Comparison of ENCODE assay signal across 18 cellular contexts in genomic region chr6:8057793-8058192, GRCh38.
"Had no signal": no experiment of that assay in that cellular context is flagged by ENCODE, and none has a peak within 500 bp of the region (broad histone marks: within the 10 kb centered on the region; RNA-seq: fewer than 3 reads in every experiment).

No MANE protein-coding gene starts in this region.

- H3K4me1 ChIP-seq: pancreas had no signal

- H3K4me3 ChIP-seq: heart right ventricle, left lung, lower lobe of right lung, pancreas had no signal

- DNase-seq: effector CD4-positive, alpha-beta T cell; endodermal cell; heart right ventricle; hypothalamus; left lung; lower lobe of right lung; mesendoderm; naive B cell; occipital lobe; pancreas; right cardiac atrium; small intestine; stimulated activated CD4-positive, alpha-beta T cell treated with anti-CD3 and anti-CD28 coated beads, Interleukin-12 subunit alpha, Interleukin-12 subunit beta, amount 100 ng/mL, for 4 hours; stimulated activated naive CD4-positive, alpha-beta T cell treated with Interleukin-2 at 50 U/mL for 16 hours had no signal

- FAIRE-seq: frontal cortex, keratinocyte, pancreas, small intestine, urothelium cell line had no signal

- H3K27ac ChIP-seq: heart right ventricle, left lung, lower lobe of right lung, pancreas had no signal

- ATAC-seq: esophagus mucosa, heart right ventricle, left lung, lower lobe of right lung, pancreas, right cardiac atrium had no signal

- H3K36me3 ChIP-seq: pancreas had no signal

- H3K9me3 ChIP-seq: heart right ventricle, left lung, lower lobe of right lung, pancreas had no signal

- H3K27me3 ChIP-seq: heart right ventricle, left lung, pancreas had no signal
